In the genomic region with DNA sequence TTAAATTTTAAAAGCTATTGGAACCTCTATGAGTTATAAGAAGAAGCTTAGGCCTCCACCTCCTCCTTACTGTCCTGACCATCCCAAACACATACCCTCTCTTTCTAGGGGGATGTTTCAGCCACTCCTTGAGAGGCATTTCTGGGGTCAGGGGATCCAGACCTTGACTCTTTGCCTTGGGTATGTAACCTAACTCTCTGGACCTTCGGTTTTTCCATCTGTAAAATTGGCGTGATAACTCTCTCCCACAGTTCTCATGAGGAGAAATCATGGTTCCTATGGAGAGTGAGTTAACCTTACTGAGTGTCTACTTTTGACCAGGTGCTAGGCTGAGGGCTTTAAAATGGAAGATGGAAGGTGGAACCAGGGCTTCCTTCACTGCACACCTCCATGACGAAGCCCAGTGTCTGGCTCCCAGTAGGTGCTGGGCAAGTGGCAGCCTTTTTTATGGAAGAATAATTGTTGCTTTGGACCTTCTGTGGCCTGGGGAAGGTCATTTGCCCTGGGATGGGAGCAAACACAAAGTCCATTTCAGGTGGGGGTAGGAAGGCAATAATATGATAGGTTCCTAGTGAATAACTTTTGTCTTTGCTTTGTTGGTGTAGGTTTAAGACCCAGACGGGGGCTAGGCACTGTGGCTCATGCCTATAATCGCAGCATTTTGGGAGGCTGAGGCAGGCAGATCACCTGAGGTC, we compare ENCODE assay signal across 21 cellular contexts. TPM values are rescaled to one million over a fixed set of nuclear protein-coding genes. Genes with fewer than 3 reads are reported as not detected.
DNase-seq lines count a peak whose midpoint lies in the region; ATAC-seq and TF ChIP-seq lines count a peak whose summit lies in the region.
"Had no signal": no experiment of that assay in that cellular context is flagged by ENCODE, and none has a peak within 500 bp of the region (broad histone marks: within the 10 kb centered on the region; RNA-seq: fewer than 3 reads in every experiment).

No MANE protein-coding gene starts in this region.

- TF ChIP-seq POLR2A in right lobe of liver (IDR thresholded peaks at IDR 0.05) (no peak), esophagus squamous epithelium (IDR thresholded peaks at IDR 0.05) (no peak)

- H3K4me1 ChIP-seq in BLaER1 (peaks cover 62% of the 10 kb centered on the region), right lobe of liver (peaks cover 1 to 62% (median 31%) of the 10 kb centered on the region in 4 donors), esophagus squamous epithelium (peaks cover 0 to 24% (median 6%) of the 10 kb centered on the region in 3 donors)

- WGBS in right lobe of liver (ENCODE audit: insufficient coverage, low coverage, low lambda C conversion rate, missing lambda C conversion rate): 88% methylated on average over 4 of the region's 5 CpGs
- 100% methylated on average over 4 to 5 of the region's 5 CpGs for WGBS in esophagus squamous epithelium, 2 donors

- peaks cover 85% of the 10 kb centered on the region for H4K20me1 ChIP-seq in BLaER1

- H3K4me3 ChIP-seq in BLaER1 (no peak overlapping the region), right lobe of liver (no peak overlapping the region), esophagus squamous epithelium (no peak overlapping the region)
- H3K4me3 ChIP-seq: A549, GM23338, HAP-1 had no signal

- TF ChIP-seq CTCF in right lobe of liver (IDR thresholded peaks at IDR 0.05) (no peak), esophagus squamous epithelium (IDR thresholded peaks at IDR 0.05) (no peak)

- H3K4me3 Mint-ChIP-seq in stimulated activated naive B cell treated with anti-CD40 and anti-IgM and Interleukin-4, amounts not matched to agents 10 μg/mL and 1 μg/mL and 100 μg/mL, for 72 hours: no peak overlapping the region
- H3K4me3 Mint-ChIP-seq: CD4-positive, alpha-beta memory T cell; GM23338; HFFc6 had no signal

- peak overlapping the region; percentile 25 for H3K27ac Mint-ChIP-seq in stimulated activated naive B cell treated with anti-CD40 and anti-IgM and Interleukin-4, amounts not matched to agents 10 μg/mL and 1 μg/mL and 100 μg/mL, for 72 hours
- H3K27ac Mint-ChIP-seq: GM23338, HFFc6 had no signal

- H3K9ac ChIP-seq in BLaER1: no peak overlapping the region

- DNase-seq in left lobe of liver (ENCODE audit: low spot score) (no peak), right lobe of liver (no peak), esophagus squamous epithelium (lab: John Stamatoyannopoulos, UW) (no peak)
- DNase-seq in stimulated activated naive B cell treated with anti-CD40 and anti-IgM and Interleukin-4, amounts not matched to agents 10 μg/mL and 1 μg/mL and 100 μg/mL, for 72 hours: no peak
- DNase-seq: 8988T; ACHN; AML-193; BE2C; C1 segment of cervical spinal cord; Calu3; CD4-positive, alpha-beta memory T cell; COR-L47; DMS153; DND-41; HFFc6 had no signal

- H3K4me1 Mint-ChIP-seq in stimulated activated naive B cell treated with anti-CD40 and anti-IgM and Interleukin-4, amounts not matched to agents 10 μg/mL and 1 μg/mL and 100 μg/mL, for 72 hours: peaks cover 13 to 38% of the 10 kb centered on the region in 2 donors

- no peaks in the 10 kb centered on the region for H3K27me3 Mint-ChIP-seq in stimulated activated naive B cell treated with anti-CD40 and anti-IgM and Interleukin-4, amounts not matched to agents 10 μg/mL and 1 μg/mL and 100 μg/mL, for 72 hours
- H3K27me3 Mint-ChIP-seq: CD4-positive, alpha-beta memory T cell had no signal

- intact Hi-C loops in right lobe of liver (cut with DNase I): no loop called here
- intact Hi-C loops in esophagus squamous epithelium (cut with DNase I): no loop called here

- ATAC-seq in left lobe of liver (peak; percentile 4), right lobe of liver (no peak), HG02763 (IDR thresholded peaks at IDR 0.05; ENCODE audit: unreplicated experiment) (no peak), HG03460 (IDR thresholded peaks at IDR 0.05; ENCODE audit: unreplicated experiment) (no peak)
- no peak for ATAC-seq in stimulated activated naive B cell treated with anti-CD40 and anti-IgM and Interleukin-4, amounts not matched to agents 10 μg/mL and 1 μg/mL and 100 μg/mL, for 72 hours (replicated peaks)
- ATAC-seq: A549, GM23338 had no signal

- no peaks in the 10 kb centered on the region for H3K9me3 Mint-ChIP-seq in stimulated activated naive B cell treated with anti-CD40 and anti-IgM and Interleukin-4, amounts not matched to agents 10 μg/mL and 1 μg/mL and 100 μg/mL, for 72 hours
- H3K9me3 Mint-ChIP-seq: CD4-positive, alpha-beta memory T cell; GM23338; HFFc6 had no signal

- H3K9me3 ChIP-seq in BLaER1 (no peaks in the 10 kb centered on the region), right lobe of liver (no peaks in the 10 kb centered on the region), esophagus squamous epithelium (no peaks in the 10 kb centered on the region)
- H3K9me3 ChIP-seq: A549, BE2C, HAP-1 had no signal

- peaks cover 53% of the 10 kb centered on the region for H3K36me3 ChIP-seq in BLaER1
- peaks cover 0 to 7% (median 3%) of the 10 kb centered on the region in 4 donors for H3K36me3 ChIP-seq in right lobe of liver
- H3K36me3 ChIP-seq in esophagus squamous epithelium: peaks cover 0 to 51% (median 3%) of the 10 kb centered on the region in 3 donors

- H3K36me3 Mint-ChIP-seq in stimulated activated naive B cell treated with anti-CD40 and anti-IgM and Interleukin-4, amounts not matched to agents 10 μg/mL and 1 μg/mL and 100 μg/mL, for 72 hours: peaks cover 16 to 30% of the 10 kb centered on the region in 2 donors

- peak overlapping the region; percentile 97; the same call in 1 of the 2 replicates for H3K4me2 ChIP-seq in BLaER1
- H3K4me2 ChIP-seq: A549 had no signal

- H3K27me3 ChIP-seq in BLaER1 (no peaks in the 10 kb centered on the region), right lobe of liver (no peaks in the 10 kb centered on the region), esophagus squamous epithelium (no peaks in the 10 kb centered on the region)
- H3K27me3 ChIP-seq: BE2C had no signal

- H3K27ac ChIP-seq in BLaER1: no peak overlapping the region
- H3K27ac ChIP-seq in right lobe of liver: peak overlapping the region in 2 of 3 donors; percentile 15 to 25
- H3K27ac ChIP-seq in esophagus squamous epithelium: no peak overlapping the region
- H3K27ac ChIP-seq: A549 had no signal

RNA-seq across cellular contexts. Expression of a gene that starts 18.4 kb away (rescaled TPM):
- total RNA-seq in left lobe of liver (24.6 TPM), right lobe of liver (10 to 100 TPM; 12.6 to 19.2 (median 14.9) TPM), esophagus squamous epithelium (10 to 100 TPM in 1 of 4 donors, 1 to 10 TPM in 3; 2.2 to 10.3 (median 6.8) TPM)

Comparison
In these comparisons a context has a peak if more than half of its experiments do, and no peak if none do; other contexts are left out.
1. H3K27ac ChIP-seq: peak in right lobe of liver (2 of 3); none in BLaER1 (single experiment) and esophagus squamous epithelium (0 of 4).